8 cellular contexts compared by ENCODE assay signal in the genomic region with DNA sequence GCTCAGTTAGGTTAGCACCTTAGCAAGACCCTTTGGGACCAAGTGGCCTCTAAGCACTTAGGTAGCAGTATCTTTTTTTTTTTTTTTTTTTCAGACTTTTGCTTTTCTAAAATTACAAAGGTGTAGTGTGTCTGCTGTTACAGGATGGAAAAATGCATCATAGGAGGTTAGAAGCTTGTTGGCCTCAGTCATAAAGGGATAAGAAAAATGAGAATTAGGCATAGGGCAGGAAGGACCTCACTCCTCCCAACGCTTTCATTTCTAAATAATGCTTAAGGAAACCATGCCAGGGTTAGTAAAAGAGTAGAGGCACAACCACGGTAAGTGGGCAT. TPM values are rescaled to one million over a fixed set of nuclear protein-coding genes. Genes with fewer than 3 reads are reported as not detected.
DNase-seq lines count a peak whose midpoint lies in the region; ATAC-seq and TF ChIP-seq lines count a peak whose summit lies in the region.

No MANE protein-coding gene starts in this region.

- no peak overlapping the region for H4K8ac ChIP-seq in H9 (replicated peaks; ENCODE audit: insufficient read length, low read depth, low read length)

- no peak overlapping the region for H4K5ac ChIP-seq in H9 (ENCODE audit: insufficient read length, low read depth, low read length)

- peak overlapping the region; percentile 56; the same call in 1 of the 2 replicates for H3K14ac ChIP-seq in H9 (ENCODE audit: insufficient read depth, low read length)

- peaks cover 0 to 69% of the 10 kb centered on the region in 2 experiments; a peak in 3 of 5 replicates for H3K9me3 Mint-ChIP-seq in H9
- no peaks in the 10 kb centered on the region for H3K9me3 Mint-ChIP-seq in activated CD4-positive, alpha-beta memory T cell treated with anti-CD3 and anti-CD28 coated beads for 36 hours
- H3K9me3 Mint-ChIP-seq in stimulated activated effector memory CD8-positive, alpha-beta T cell treated with anti-CD3 and anti-CD28 coated beads, Interleukin-12 subunit alpha, Interleukin-12 subunit beta, amount 100 ng/mL, for 72 hours, result no peaks in the 10 kb centered on the region

- no peaks in the 10 kb centered on the region for H3K27me3 ChIP-seq in H9 (ENCODE audit: insufficient read depth, low read length)
- H3K27me3 ChIP-seq in right cardiac atrium (ENCODE audit: control insufficient read depth, insufficient read depth), result no peaks in the 10 kb centered on the region

- no peak overlapping the region for H2BK15ac ChIP-seq in H9 (ENCODE audit: low read depth, low read length)

- CTCF ChIA-PET in activated CD4-positive, alpha-beta memory T cell treated with anti-CD3 and anti-CD28 coated beads for 36 hours (lab: Charles Lee), result interaction anchor here (0.5 kb wide), 1 partner anchor 147 kb away, joined by 4 read pairs; no protein-coding TSS in a partner anchor

- H2AFZ ChIP-seq in H9 (ENCODE audit: low read length), result no peak overlapping the region

- no peak overlapping the region for H2BK5ac ChIP-seq in H9 (ENCODE audit: insufficient read length, low read length)

- no peak overlapping the region for H3K18ac ChIP-seq in H9 (ENCODE audit: insufficient read length, low read depth, low read length)

- peak overlapping the region; percentile 81 to 83; a peak in 4 of 5 replicates for H3K4me3 Mint-ChIP-seq in H9
- peak overlapping the region; percentile 90 for H3K4me3 Mint-ChIP-seq in activated CD4-positive, alpha-beta memory T cell treated with anti-CD3 and anti-CD28 coated beads for 36 hours
- H3K4me3 Mint-ChIP-seq in stimulated activated effector memory CD8-positive, alpha-beta T cell treated with anti-CD3 and anti-CD28 coated beads, Interleukin-12 subunit alpha, Interleukin-12 subunit beta, amount 100 ng/mL, for 72 hours, result peak overlapping the region; percentile 80

- no CpG with 5 or more reads among the region's 2 CpGs for WGBS in H9 (ENCODE audit: extremely low coverage, insufficient read length, low lambda C conversion rate)
- WGBS in right cardiac atrium, result 2% methylated on average over 2 of the region's 2 CpGs

- no peak overlapping the region for H4K91ac ChIP-seq in H9 (ENCODE audit: insufficient read length, low read depth, low read length)

- H3K4ac ChIP-seq in H9 (ENCODE audit: low read depth, low read length), result no peak overlapping the region

- peak overlapping the region; percentile 46 for H3K4me2 ChIP-seq in H9 (ENCODE audit: insufficient read depth, insufficient read length, low read length)

- H3K27me3 Mint-ChIP-seq in H9 (ENCODE audit: low read depth), result no peaks in the 10 kb centered on the region; the same call in none of the 2 replicates
- H3K27me3 Mint-ChIP-seq in activated CD4-positive, alpha-beta memory T cell treated with anti-CD3 and anti-CD28 coated beads for 36 hours, result no peaks in the 10 kb centered on the region

- peaks cover 0 to 12% (median 10%) of the 10 kb centered on the region in 3 experiments; a peak in 3 of 7 replicates for H3K36me3 Mint-ChIP-seq in H9 (ENCODE audit: insufficient read depth in 1 of 3, low read depth in 3 of 3)
- no peaks in the 10 kb centered on the region for H3K36me3 Mint-ChIP-seq in activated CD4-positive, alpha-beta memory T cell treated with anti-CD3 and anti-CD28 coated beads for 36 hours
- peaks cover 12% of the 10 kb centered on the region for H3K36me3 Mint-ChIP-seq in stimulated activated effector memory CD8-positive, alpha-beta T cell treated with anti-CD3 and anti-CD28 coated beads, Interleukin-12 subunit alpha, Interleukin-12 subunit beta, amount 100 ng/mL, for 72 hours

- no peak overlapping the region for H3K9ac ChIP-seq in H9 (ENCODE audit: extremely low read depth, insufficient read length, low read length)

- no peak overlapping the region for H3T11ph ChIP-seq in H9 (ENCODE audit: low read length)

- H3K27ac Mint-ChIP-seq in H9, result peak overlapping the region; percentile 66 to 94 (median 89); a peak in 6 of 7 replicates
- peak overlapping the region; percentile 93 for H3K27ac Mint-ChIP-seq in activated CD4-positive, alpha-beta memory T cell treated with anti-CD3 and anti-CD28 coated beads for 36 hours
- H3K27ac Mint-ChIP-seq in stimulated activated effector memory CD8-positive, alpha-beta T cell treated with anti-CD3 and anti-CD28 coated beads, Interleukin-12 subunit alpha, Interleukin-12 subunit beta, amount 100 ng/mL, for 72 hours, result peak overlapping the region; percentile 95

- H3K4me3 ChIP-seq in right cardiac atrium (ENCODE audit: low read length), result peak overlapping the region; percentile 77

- H2BK120ac ChIP-seq in H9 (ENCODE audit: low read depth, low read length, poor library complexity, severe bottlenecking), result no peak overlapping the region

- H3K27ac ChIP-seq in H9 (ENCODE audit: insufficient read length, low read depth, low read length), result no peak overlapping the region
- H3K27ac ChIP-seq in right cardiac atrium (ENCODE audit: low read length), result peak overlapping the region; percentile 64

- H3K23ac ChIP-seq in H9 (ENCODE audit: insufficient read length, low read depth, low read length), result no peak overlapping the region

- no peaks in the 10 kb centered on the region for H3K79me2 ChIP-seq in H9 (ENCODE audit: insufficient read depth, low read length)

- H3K4me1 Mint-ChIP-seq in H9, result peaks cover 36 to 51% of the 10 kb centered on the region in 2 experiments
- H3K4me1 Mint-ChIP-seq in activated CD4-positive, alpha-beta memory T cell treated with anti-CD3 and anti-CD28 coated beads for 36 hours (ENCODE audit: low read depth), result peaks cover 20% of the 10 kb centered on the region
- peaks cover 11% of the 10 kb centered on the region for H3K4me1 Mint-ChIP-seq in stimulated activated effector memory CD8-positive, alpha-beta T cell treated with anti-CD3 and anti-CD28 coated beads, Interleukin-12 subunit alpha, Interleukin-12 subunit beta, amount 100 ng/mL, for 72 hours

- H3K79me1 ChIP-seq in H9 (ENCODE audit: insufficient read depth, low read depth, low read length, poor library complexity, severe bottlenecking), result no peaks in the 10 kb centered on the region

- no peak overlapping the region for H3K56ac ChIP-seq in H9 (ENCODE audit: insufficient read length, low read depth, low read length)

- DNase-seq in H9, result no peak
- no peak for DNase-seq in activated CD4-positive, alpha-beta memory T cell treated with anti-CD3 and anti-CD28 coated beads for 36 hours
- no peak for DNase-seq in right cardiac atrium
- DNase-seq in stimulated activated effector memory CD8-positive, alpha-beta T cell treated with anti-CD3 and anti-CD28 coated beads, Interleukin-12 subunit alpha, Interleukin-12 subunit beta, amount 100 ng/mL, for 72 hours (ENCODE audit: low spot score in 2 of 2), result no peak
- no peak for DNase-seq in kidney tubule cell (ENCODE audit: low spot score)
- no peak for DNase-seq in activated CD4-positive, CD25-positive, alpha-beta regulatory T cell treated with anti-CD3 and anti-CD28 coated beads, Interleukin-2, amount 50 U/mL, for 72 hours

- no peaks in the 10 kb centered on the region for H3K9me3 ChIP-seq in H9 (ENCODE audit: control insufficient read depth, low read depth, low read length)
- no peaks in the 10 kb centered on the region for H3K9me3 ChIP-seq in right cardiac atrium (ENCODE audit: control insufficient read depth, low read length)

- H3K23me2 ChIP-seq in H9 (ENCODE audit: insufficient read length, low read depth, low read length, poor library complexity, severe bottlenecking), result peaks cover 6% of the 10 kb centered on the region

- no peaks in the 10 kb centered on the region for H4K20me1 ChIP-seq in H9 (ENCODE audit: control insufficient read depth, insufficient read depth, insufficient read length)

- no peak overlapping the region for H2BK12ac ChIP-seq in H9 (ENCODE audit: insufficient read length, low read depth, low read length)

- H3K4me1 ChIP-seq in H9 (ENCODE audit: insufficient read depth, low read length) (peaks cover 3% of the 10 kb centered on the region; the same call in 1 of the 2 replicates), right cardiac atrium (ENCODE audit: control insufficient read depth, insufficient read depth, low read length) (no peaks in the 10 kb centered on the region)

- POLR2A ChIA-PET in activated CD4-positive, alpha-beta memory T cell treated with anti-CD3 and anti-CD28 coated beads for 36 hours (lab: Charles Lee), result interaction anchor here (0.7 to 0.9 kb wide), 2 partner anchors 15 to 453 kb away, joined by 3 read pairs; no protein-coding TSS in a partner anchor

- intact Hi-C loops in activated CD4-positive, alpha-beta memory T cell treated with anti-CD3 and anti-CD28 coated beads for 36 hours (cut with micrococcal nuclease), result loop anchor here (2.0 to 5.0 kb wide), 2 partner anchors 714 to 1166 kb away; a partner anchor contains a TSS
- intact Hi-C loops in right cardiac atrium (cut with DNase I), result no loop called here

- no peak overlapping the region for H2BK20ac ChIP-seq in H9 (ENCODE audit: low read depth, low read length, poor library complexity, severe bottlenecking)

- no peak for TF ChIP-seq CTCF in H9 (conservative IDR thresholded peaks at IDR 0.05)

- H2AK5ac ChIP-seq in H9 (ENCODE audit: insufficient read length, low read length), result no peak overlapping the region

- no peak for ATAC-seq in right cardiac atrium
- ATAC-seq in stimulated activated effector memory CD8-positive, alpha-beta T cell treated with anti-CD3 and anti-CD28 coated beads, Interleukin-12 subunit alpha, Interleukin-12 subunit beta, amount 100 ng/mL, for 72 hours, result peak; percentile 59
- ATAC-seq in HG02885 (IDR thresholded peaks at IDR 0.05; ENCODE audit: poor library complexity, unreplicated experiment), result no peak
- ATAC-seq in GM18870 (IDR thresholded peaks at IDR 0.05; ENCODE audit: unreplicated experiment), result no peak

RNA-seq across cellular contexts. Expression of a gene that starts 9.7 kb away (rescaled TPM):
- total RNA-seq in H9 (2021), result 25.3 and 27.7 TPM in 2 replicates
- total RNA-seq in activated CD4-positive, alpha-beta memory T cell treated with anti-CD3 and anti-CD28 coated beads for 36 hours, result 10 to 100 TPM; 46.5 to 53.3 TPM
- total RNA-seq in right cardiac atrium, result 10 to 100 TPM; 12.7 to 15.5 (median 13.7) TPM
- polyA plus RNA-seq in right cardiac atrium, result 11.1 TPM
